ENCODE assay signal across 18 cellular contexts in genomic region chr2:102795641-102796040, GRCh38. TPM values are rescaled to one million over a fixed set of nuclear protein-coding genes. Genes with fewer than 3 reads are reported as not detected.
DNase-seq lines count a peak whose midpoint lies in the region; ATAC-seq, FAIRE-seq and TF ChIP-seq lines count a peak whose summit lies in the region.
"Had no signal": no experiment of that assay in that cellular context is flagged by ENCODE, and none has a peak within 500 bp of the region (broad histone marks: within the 10 kb centered on the region; RNA-seq: fewer than 3 reads in every experiment).

No MANE protein-coding gene starts in this region.

- DNase-seq in heart left ventricle, result no peak
- DNase-seq in left cardiac atrium, result no peak
- no peak for DNase-seq in HepG2 (ENCODE audit: low spot score)
- DNase-seq in nephron progenitor cell, result no peak
- no peak for DNase-seq in activated T-cell treated with anti-CD3 and anti-CD28 coated beads, Interleukin-2, amount 50 U/mL, for 24 hours
- DNase-seq: CD8-positive, alpha-beta T cell; COR-L47; DMS153; DMS79 treated with DMSO at 0.1 percent for 48 hours; EL; GDM1; GOT3; H9 had no signal

- H3K4me1 Mint-ChIP-seq in nephron progenitor cell, result peaks cover 28% of the 10 kb centered on the region
- no peaks in the 10 kb centered on the region for H3K4me1 Mint-ChIP-seq in activated T-cell treated with anti-CD3 and anti-CD28 coated beads, Interleukin-2, amount 50 U/mL, for 24 hours (ENCODE audit: low read depth)

- TF ChIP-seq POLR2A in heart left ventricle (IDR thresholded peaks at IDR 0.05), result no peak
- no peak for TF ChIP-seq POLR2A in HepG2 (IDR thresholded peaks at IDR 0.05; ENCODE audit: insufficient read depth in 1 of 2, low read depth in 2 of 2, low read length in 2 of 2)

- CTCF ChIA-PET in HepG2 (lab: Yijun Ruan, JAX; ENCODE audit: low intra/inter-chr PET ratio, low total read pairs), result no interaction called here

- no peaks in the 10 kb centered on the region for H4K20me1 ChIP-seq in HepG2 (ENCODE audit: insufficient read depth, low read length)

- no peak for FAIRE-seq in HepG2 (lab: Jason Lieb, UNC)
- FAIRE-seq: D721Med, GM12892 had no signal

- peaks cover 63% of the 10 kb centered on the region for H3K36me3 Mint-ChIP-seq in nephron progenitor cell (ENCODE audit: low read depth)
- H3K36me3 Mint-ChIP-seq in activated T-cell treated with anti-CD3 and anti-CD28 coated beads, Interleukin-2, amount 50 U/mL, for 24 hours (ENCODE audit: low read depth), result peaks cover 45% of the 10 kb centered on the region

- H3K27ac Mint-ChIP-seq in nephron progenitor cell, result peak overlapping the region; percentile 72
- no peak overlapping the region for H3K27ac Mint-ChIP-seq in activated T-cell treated with anti-CD3 and anti-CD28 coated beads, Interleukin-2, amount 50 U/mL, for 24 hours
- H3K27ac Mint-ChIP-seq: CD14-positive monocyte; CD8-positive, alpha-beta T cell; H9 had no signal

- no peak overlapping the region for H3K4me2 ChIP-seq in HepG2 (ENCODE audit: low read depth, low read length)

- no peak for TF ChIP-seq RAD21 in liver (IDR thresholded peaks at IDR 0.05)
- no peak for TF ChIP-seq RAD21 in HepG2 (CRISPR knock-in tag; IDR thresholded peaks at IDR 0.05)

- POLR2A ChIA-PET in HepG2 (lab: Yijun Ruan, JAX), result no interaction called here

- no peak overlapping the region for H3K9ac ChIP-seq in liver (ENCODE audit: low read depth in 1 of 2, low read length in 2 of 2)
- no peak overlapping the region for H3K9ac ChIP-seq in HepG2 (ENCODE audit: insufficient read depth, low read depth, low read length)

- H3K27ac ChIP-seq in heart left ventricle, result peak overlapping the region in 9 of 12 donors; percentile 28 to 68 (median 60)
- peak overlapping the region; percentile 61 to 76 for H3K27ac ChIP-seq in liver (ENCODE audit: low read depth in 1 of 2, low read length in 2 of 2)
- no peak overlapping the region for H3K27ac ChIP-seq in HepG2 (ENCODE audit: extremely low read length, insufficient read depth, low read length)

- H3K79me2 ChIP-seq in HepG2 (ENCODE audit: insufficient read depth, low read length), result no peaks in the 10 kb centered on the region

- H3K4me3 ChIP-seq in heart left ventricle (no peak overlapping the region), liver (ENCODE audit: low read depth in 1 of 3, low read length in 3 of 3) (no peak overlapping the region), HepG2 (replicated peaks in 1 of 3; ENCODE audit: insufficient read depth in 1 of 3, low read depth in 2 of 3, low read length in 3 of 3) (no peak overlapping the region)

- TF ChIP-seq EP300 in HepG2 (IDR thresholded peaks at IDR 0.05; ENCODE audit: low read depth in 2 of 2, low read length in 2 of 2), result no peak
- no peak for TF ChIP-seq EP300 in HepG2 (CRISPR knock-in tag; IDR thresholded peaks at IDR 0.05; ENCODE audit: borderline replicate concordance)

- no peaks in the 10 kb centered on the region for H3K27me3 ChIP-seq in heart left ventricle
- H3K27me3 ChIP-seq in liver (ENCODE audit: control insufficient read depth in 4 of 4, insufficient read depth in 4 of 4, low read length in 3 of 4), result no peaks in the 10 kb centered on the region
- H3K27me3 ChIP-seq in HepG2 (ENCODE audit: control insufficient read depth in 1 of 2, insufficient read depth in 2 of 2, low read length in 2 of 2), result no peaks in the 10 kb centered on the region

- H3K4me1 ChIP-seq in heart left ventricle (peaks cover 0 to 41% (median 10%) of the 10 kb centered on the region in 12 donors), liver (ENCODE audit: control insufficient read depth in 4 of 4, insufficient read depth in 4 of 4, low read length in 3 of 4) (peaks cover 5 to 29% (median 21%) of the 10 kb centered on the region in 4 donors), HepG2 (ENCODE audit: insufficient read depth, low read length) (peaks cover 23% of the 10 kb centered on the region)

- peaks cover 0 to 15% (median 4%) of the 10 kb centered on the region in 12 donors for H3K9me3 ChIP-seq in heart left ventricle
- peaks cover 0 to 6% (median 0%) of the 10 kb centered on the region in 4 donors for H3K9me3 ChIP-seq in liver (ENCODE audit: control insufficient read depth in 4 of 4, low read length in 3 of 4)
- H3K9me3 ChIP-seq in HepG2 (ENCODE audit: low read length), result peaks cover 17% of the 10 kb centered on the region

- no peak overlapping the region for H2AFZ ChIP-seq in HepG2 (ENCODE audit: low read length)

- in situ Hi-C loops in HepG2 (cut with HindIII; ENCODE audit: extremely low pct_ligation_motif_present, low pct_unique_long_range_greater_than_20kb), result no loop called here

- TF ChIP-seq CTCF in heart left ventricle (IDR thresholded peaks at IDR 0.05), result no peak
- TF ChIP-seq CTCF in liver (IDR thresholded peaks at IDR 0.05; ENCODE audit: low read depth, low read length, missing input control), result no peak
- no peak for TF ChIP-seq CTCF in HepG2 (CRISPR knock-in tag; IDR thresholded peaks at IDR 0.05)
- no peak for TF ChIP-seq CTCF in nephron progenitor cell (IDR thresholded peaks at IDR 0.05)

- 56 to 80% (median 75%) methylated on average over 4 of the region's 4 CpGs for WGBS in heart left ventricle, 4 donors
- WGBS in liver, result 88% methylated on average over 4 of the region's 4 CpGs
- 91% methylated on average over 4 of the region's 4 CpGs for WGBS in HepG2 (ENCODE audit: low lambda C conversion rate)

- H3K9me3 Mint-ChIP-seq in nephron progenitor cell, result peaks cover 27% of the 10 kb centered on the region
- H3K9me3 Mint-ChIP-seq in activated T-cell treated with anti-CD3 and anti-CD28 coated beads, Interleukin-2, amount 50 U/mL, for 24 hours, result peaks cover 30% of the 10 kb centered on the region

- H3K4me3 Mint-ChIP-seq in nephron progenitor cell, result no peak overlapping the region
- no peak overlapping the region for H3K4me3 Mint-ChIP-seq in activated T-cell treated with anti-CD3 and anti-CD28 coated beads, Interleukin-2, amount 50 U/mL, for 24 hours
- H3K4me3 Mint-ChIP-seq: CD14-positive monocyte; CD8-positive, alpha-beta T cell; H9 had no signal

- ATAC-seq in heart left ventricle (peak in 1 of 4 donors; percentile 35), left cardiac atrium (no peak), HepG2 (no peak), HG03460 (IDR thresholded peaks at IDR 0.05; ENCODE audit: unreplicated experiment) (no peak)
- ATAC-seq: CD8-positive, alpha-beta T cell had no signal

- BruUV-seq in HepG2 (replicated peaks; lab: Mats Ljungman, UMichigan), result no TSS peak

- H3K36me3 ChIP-seq in heart left ventricle (peaks cover 0 to 25% (median 4%) of the 10 kb centered on the region in 9 donors), liver (ENCODE audit: control insufficient read depth in 4 of 4, insufficient read depth in 3 of 4, low read depth in 1 of 4, low read length in 3 of 4) (no peaks in the 10 kb centered on the region), HepG2 (replicated peaks in 1 of 2; ENCODE audit: control insufficient read depth in 1 of 2, insufficient read depth in 2 of 2, low read length in 2 of 2) (peaks cover 3 to 16% of the 10 kb centered on the region in 2 experiments; a peak in 4 of 5 replicates)

- H3K27me3 Mint-ChIP-seq in nephron progenitor cell (ENCODE audit: low read depth, poor library complexity), result no peaks in the 10 kb centered on the region
- H3K27me3 Mint-ChIP-seq in activated T-cell treated with anti-CD3 and anti-CD28 coated beads, Interleukin-2, amount 50 U/mL, for 24 hours, result no peaks in the 10 kb centered on the region

- intact Hi-C loops in heart left ventricle (cut with DNase I) (no loop called here), left cardiac atrium (cut with DNase I) (no loop called here), HepG2 (cut with micrococcal nuclease; ENCODE audit: unreplicated experiment) (no loop called here)

TF ChIP-seq in liver, 16 proteins besides CTCF, POLR2A, EP300 and RAD21:
- no peak for TF ChIP-seq TAF1 (conservative IDR thresholded peaks at IDR 0.05)
TF ChIP-seq in liver: peak in this region for 0.

TF ChIP-seq in HepG2, 621 proteins besides CTCF, POLR2A, EP300 and RAD21 (continues in another document):
- no peak for TF ChIP-seq DDIT3 (CRISPR knock-in tag; IDR thresholded peaks at IDR 0.05)
- no peak for TF ChIP-seq ZNF121 (CRISPR knock-in tag; IDR thresholded peaks at IDR 0.05)

RNA-seq across cellular contexts. Expression of gene TMEM182, which starts 33.8 kb away (rescaled TPM):
- 100 to 1,000 TPM in 7 of 9 donors, 10 to 100 TPM in 2; 68.7 to 179 (median 149) TPM for total RNA-seq in heart left ventricle
- 10 to 100 TPM in 1 of 2 donors, 1 to 10 TPM in 1; 7.5 to 42.1 TPM for polyA plus RNA-seq in heart left ventricle
- total RNA-seq in left cardiac atrium, result 100 to 1,000 TPM; 126 to 138 TPM
- total RNA-seq in liver, result 10 to 100 TPM in 1 of 2 donors, 1 to 10 TPM in 1; 4.4 to 12.5 TPM
- polyA plus RNA-seq in liver, result 1 to 10 TPM; 2.8 to 5.8 TPM
- total RNA-seq in HepG2 (2016; rRNA removed; fragmentation: Illumina TruSeq; extraction: Trizol), result 8.9 and 10.6 TPM in 2 replicates
- total RNA-seq in HepG2 (2016; cell fraction: cytosol; rRNA removed; fragmentation: Illumina TruSeq; extraction: Trizol; ENCODE audit: low read depth), result 2.9 and 3.2 TPM in 2 replicates
- 8.4 and 10.0 TPM in 2 replicates for total RNA-seq in HepG2 (2016; cell fraction: insoluble cytoplasmic fraction; rRNA removed; fragmentation: Illumina TruSeq; extraction: Trizol)
- total RNA-seq in HepG2 (2016; cell fraction: membrane; rRNA removed; fragmentation: Illumina TruSeq; extraction: Trizol), result 4.3 and 6.3 TPM in 2 replicates
- 7.5 and 8.7 TPM in 2 replicates for total RNA-seq in HepG2 (2016; cell fraction: nucleus; rRNA removed; fragmentation: Illumina TruSeq; extraction: Trizol)
- 8.0 and 8.7 TPM in 2 replicates for polyA plus RNA-seq in HepG2 (2011; rRNA removed)
- polyA plus RNA-seq in HepG2 (2011; cell fraction: cytosol; rRNA removed), result 3.8 and 5.8 TPM in 2 replicates
- polyA plus RNA-seq in HepG2 (2011; cell fraction: nucleus; rRNA removed), result 2.6 and 3.6 TPM in 2 replicates
- 11.2 and 15.6 TPM in 2 replicates for polyA plus RNA-seq in HepG2 (2012)
- polyA plus RNA-seq in HepG2 (2016; cell fraction: cytosol; fragmentation: Illumina TruSeq; extraction: Trizol; ENCODE audit: low read depth), result 2.3 and 2.5 TPM in 2 replicates
- polyA plus RNA-seq in HepG2 (2016; cell fraction: insoluble cytoplasmic fraction; fragmentation: Illumina TruSeq; extraction: Trizol; ENCODE audit: low read depth), result 10.1 and 11.3 TPM in 2 replicates
- 5.0 and 5.8 TPM in 2 replicates for polyA plus RNA-seq in HepG2 (2016; cell fraction: membrane; fragmentation: Illumina TruSeq; extraction: Trizol; ENCODE audit: low read depth)
- 5.8 and 8.3 TPM in 2 replicates for polyA plus RNA-seq in HepG2 (2016; cell fraction: nucleus; fragmentation: Illumina TruSeq; extraction: Trizol; ENCODE audit: insufficient read depth, low read depth)
- 4.8 and 13.3 TPM in 2 replicates for polyA minus RNA-seq in HepG2 (2011; rRNA and poly(A)+ RNA removed; ENCODE audit: low replicate concordance)
- polyA minus RNA-seq in HepG2 (2011; cell fraction: cytosol; rRNA and poly(A)+ RNA removed), result 2.5 and 6.1 TPM in 2 replicates
- 26.4 and 30.3 TPM in 2 replicates for polyA minus RNA-seq in HepG2 (2011; cell fraction: nucleus; rRNA and poly(A)+ RNA removed)

Comparison
In these comparisons a context has a peak if more than half of its experiments do, and no peak if none do; other contexts are left out.
1. RNA of gene TMEM182, which starts 33.8 kb away (total RNA-seq): 68.7 to 179 TPM in heart left ventricle and 126 to 138 TPM in left cardiac atrium; 4.4 to 12.5 TPM in liver and 2.9 to 10.6 TPM in HepG2; every median in the first group is over 4 times any median in the second.